Comparison of ENCODE assay signal across 8 cellular contexts in the genomic region with DNA sequence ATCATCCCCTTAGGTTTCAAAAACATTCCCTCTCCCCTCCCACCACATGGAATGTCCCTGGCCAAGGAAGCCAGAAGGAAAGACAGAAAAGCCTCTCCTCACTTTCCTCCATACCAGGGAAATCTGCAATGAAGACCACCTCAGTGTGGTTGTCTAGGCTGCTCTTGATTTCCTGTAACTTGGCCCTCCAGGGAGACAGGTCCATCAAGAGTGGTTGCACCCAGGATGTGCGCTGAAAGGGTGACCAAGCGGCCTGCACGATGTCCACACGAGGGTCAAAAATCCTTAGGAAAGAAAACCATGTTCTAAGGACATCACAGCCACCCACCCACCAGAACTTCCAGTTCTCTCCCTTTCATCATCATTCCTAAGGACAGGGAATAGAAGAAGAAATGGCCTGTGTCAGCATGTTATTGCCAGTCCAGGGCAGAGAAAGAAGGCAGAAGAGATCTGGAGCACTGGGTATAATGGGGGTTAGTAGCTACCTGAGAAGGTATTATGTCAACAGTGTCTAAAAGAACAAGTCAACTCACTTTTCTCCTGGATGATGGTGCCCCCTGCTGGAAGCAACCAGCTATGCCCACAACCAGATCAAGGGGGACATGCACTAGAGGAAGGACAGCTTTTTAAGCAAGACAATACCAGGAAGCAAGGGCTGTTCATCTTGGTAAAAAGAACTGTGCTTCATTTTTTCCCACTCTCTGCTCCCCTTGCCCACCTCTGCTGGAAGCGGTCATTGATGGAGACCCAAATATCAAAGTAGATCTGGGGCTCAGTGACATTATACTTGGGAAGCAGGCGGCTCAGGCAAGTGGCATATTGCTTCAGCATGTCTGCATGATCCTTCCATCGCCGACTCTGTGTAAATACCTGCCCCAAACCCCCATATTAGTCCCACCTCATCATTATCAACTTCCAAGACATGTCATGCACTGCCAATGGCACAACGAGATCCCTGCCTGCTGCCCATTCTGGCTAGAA. TPM values are rescaled to one million over a fixed set of nuclear protein-coding genes. Genes with fewer than 3 reads are reported as not detected.
DNase-seq lines count a peak whose midpoint lies in the region; ATAC-seq and TF ChIP-seq lines count a peak whose summit lies in the region.

No MANE protein-coding gene starts in this region.

- intact Hi-C loops in activated CD4-positive, alpha-beta T cell treated with anti-CD3 and anti-CD28 coated beads for 36 hours (cut with DNase I, micrococcal nuclease): loop anchor here (1.0 to 5.0 kb wide), 5 partner anchors 132 to 225 kb away; a partner anchor contains a TSS
- intact Hi-C loops in left lung (cut with DNase I): loop anchor here (2.0 to 10.0 kb wide), 2 partner anchors 131 to 137 kb away; a partner anchor contains a TSS

- H3K9me3 ChIP-seq in left lung: no peaks in the 10 kb centered on the region

- H3K27me3 Mint-ChIP-seq in activated CD4-positive, alpha-beta T cell treated with anti-CD3 and anti-CD28 coated beads for 36 hours: no peaks in the 10 kb centered on the region

- peaks cover 2 to 27% of the 10 kb centered on the region in 2 donors for H3K4me1 ChIP-seq in left lung

- H3K4me1 Mint-ChIP-seq in activated CD4-positive, alpha-beta T cell treated with anti-CD3 and anti-CD28 coated beads for 36 hours: peaks cover 2% of the 10 kb centered on the region

- TF ChIP-seq CTCF in GM13977 (IDR thresholded peaks at IDR 0.05; ENCODE audit: extremely low read depth, insufficient read depth, missing control alignments) (peak; percentile 86), left lung (IDR thresholded peaks at IDR 0.05) (peak; percentile 89 to 98)

- ATAC-seq in HG03354 (IDR thresholded peaks at IDR 0.05; ENCODE audit: poor library complexity, severe bottlenecking, unreplicated experiment) (peak; percentile 75), left lung (peak; percentile 90), GM19452 (IDR thresholded peaks at IDR 0.05; ENCODE audit: unreplicated experiment) (no peak)
- peak; percentile 88 for ATAC-seq in activated CD4-positive, alpha-beta T cell treated with anti-CD3 and anti-CD28 coated beads for 36 hours

- H3K9me3 Mint-ChIP-seq in activated CD4-positive, alpha-beta T cell treated with anti-CD3 and anti-CD28 coated beads for 36 hours (ENCODE audit: low read depth): no peaks in the 10 kb centered on the region

- in situ Hi-C loops in GM13977 (cut with MboI; ENCODE audit: low pct_unique_long_range_greater_than_20kb, low sequenced_read_pairs, unreplicated experiment): loop anchor here (5.0 kb wide), 1 partner anchor 130 kb away; no protein-coding TSS in a partner anchor

- peak; percentile 69 for DNase-seq in GM13977 (ENCODE audit: low spot score)
- DNase-seq in NCI-H526 treated with DMSO at 0.1 percent for 48 hours (lab: John Stamatoyannopoulos, UW): peak; percentile 43
- DNase-seq in activated CD4-positive, alpha-beta T cell treated with anti-CD3 and anti-CD28 coated beads for 36 hours: peak; percentile 92
- DNase-seq in cerebellum (ENCODE audit: low spot score): peak; percentile 80
- DNase-seq in left lung: peak; percentile 80 to 83
- peak; percentile 72 to 84 (median 75) for DNase-seq in stimulated activated CD4-positive, alpha-beta T cell treated with anti-CD3 and anti-CD28 coated beads, TNF-alpha, amount 100 ng/mL, for 1 hour (ENCODE audit: low read depth in 3 of 3, low spot score in 1 of 3)

- peak overlapping the region in 1 of 2 donors; percentile 76 for H3K27ac ChIP-seq in left lung

- CTCF ChIA-PET in activated CD4-positive, alpha-beta T cell treated with anti-CD3 and anti-CD28 coated beads for 36 hours (lab: Charles Lee): interaction anchor here (0.5 to 10.6 kb wide), 34 partner anchors 7 to 1729 kb away, joined by 3 to 205 read pairs (median 4); a partner anchor contains a TSS

- H3K27me3 ChIP-seq in left lung: no peaks in the 10 kb centered on the region

- H3K36me3 ChIP-seq in left lung: peaks cover 0 to 85% of the 10 kb centered on the region in 2 donors

- POLR2A ChIA-PET in activated CD4-positive, alpha-beta T cell treated with anti-CD3 and anti-CD28 coated beads for 36 hours (lab: Charles Lee): interaction anchor here (0.6 to 3.1 kb wide), 7 partner anchors 9 to 140 kb away, joined by 3 to 19 read pairs (median 17); a partner anchor contains a TSS

- no peak overlapping the region for H3K4me3 Mint-ChIP-seq in activated CD4-positive, alpha-beta T cell treated with anti-CD3 and anti-CD28 coated beads for 36 hours

- no peak overlapping the region for H3K27ac Mint-ChIP-seq in activated CD4-positive, alpha-beta T cell treated with anti-CD3 and anti-CD28 coated beads for 36 hours

- H3K4me3 ChIP-seq in left lung: no peak overlapping the region

- peaks cover 40% of the 10 kb centered on the region for H3K36me3 Mint-ChIP-seq in activated CD4-positive, alpha-beta T cell treated with anti-CD3 and anti-CD28 coated beads for 36 hours (ENCODE audit: low read depth)

RNA-seq across cellular contexts. Expression of a gene that starts 9.3 kb away (rescaled TPM):
- 10 to 100 TPM; 20.1 to 22.2 TPM for total RNA-seq in activated CD4-positive, alpha-beta T cell treated with anti-CD3 and anti-CD28 coated beads for 36 hours
- total RNA-seq in cerebellum (34.1 TPM), left lung (100 to 1,000 TPM in 1 of 2 donors, 10 to 100 TPM in 1; 71.8 to 126 TPM)

RNA-seq across cellular contexts. Expression of a gene that starts 13.0 kb away (rescaled TPM):
- total RNA-seq in activated CD4-positive, alpha-beta T cell treated with anti-CD3 and anti-CD28 coated beads for 36 hours: 100 to 1,000 TPM; 226 to 259 TPM
- 144 TPM for total RNA-seq in cerebellum
- total RNA-seq in left lung: 100 to 1,000 TPM; 135 to 194 TPM

RNA-seq across cellular contexts. Expression of a gene that starts 25.4 kb away (rescaled TPM):
- 100 to 1,000 TPM in 1 of 2 experiments, 10 to 100 TPM in 1; 98.3 to 106 TPM for total RNA-seq in activated CD4-positive, alpha-beta T cell treated with anti-CD3 and anti-CD28 coated beads for 36 hours
- total RNA-seq in cerebellum (1.6 TPM), left lung (100 to 1,000 TPM; 176 to 250 TPM)

RNA-seq across cellular contexts. Expression of a gene that starts 32.2 kb away (rescaled TPM):
- 10 to 100 TPM; 21.4 to 26.7 TPM for total RNA-seq in activated CD4-positive, alpha-beta T cell treated with anti-CD3 and anti-CD28 coated beads for 36 hours
- total RNA-seq in cerebellum (6.7 TPM), left lung (10 to 100 TPM; 58.2 to 87.7 TPM)

RNA-seq across cellular contexts. Expression of a gene that starts 43.6 kb away (rescaled TPM):
- total RNA-seq in activated CD4-positive, alpha-beta T cell treated with anti-CD3 and anti-CD28 coated beads for 36 hours: 100 to 1,000 TPM; 113 to 140 TPM
- total RNA-seq in cerebellum: 39.8 TPM
- 100 to 1,000 TPM; 101 to 107 TPM for total RNA-seq in left lung

Comparison
In these comparisons a context has a peak if more than half of its experiments do, and no peak if none do; other contexts are left out.
1. RNA of a gene that starts 25.4 kb away (total RNA-seq): 176 to 250 TPM in left lung and 98.3 to 106 TPM in activated CD4-positive, alpha-beta T cell treated with anti-CD3 and anti-CD28 coated beads for 36 hours; 1.6 TPM in cerebellum (single experiment); every median in the first group is over 10 times any median in the second.
2. Peak in every context shown above with its lines, with median percentiles within 50 percentile points of each other: DNase-seq.